In genomic region chr1:3732747-3733602, GRCh38 we compare ENCODE assay signal across 2 cellular contexts.
TF ChIP-seq lines count a peak whose summit lies in the region.

No MANE protein-coding gene starts in this region.

TF ChIP-seq in endothelial cell of umbilical vein, 7 proteins besides CTCF, POLR2A, EP300 and RAD21:
- TF ChIP-seq GATA2 (IDR thresholded peaks at IDR 0.05; ENCODE audit: insufficient read depth, insufficient read length, low read depth, low read length) (no peak), FOS (IDR thresholded peaks at IDR 0.05; ENCODE audit: borderline replicate concordance, insufficient read depth, low read length) (no peak), EZH2 (IDR thresholded peaks at IDR 0.05; ENCODE audit: borderline replicate concordance, low read depth, low read length, severe bottlenecking) (peak; percentile 44), POLR2AphosphoS5 (IDR thresholded peaks at IDR 0.05; ENCODE audit: insufficient read depth, low read depth, low read length) (no peak), JUN (IDR thresholded peaks at IDR 0.05; ENCODE audit: borderline replicate concordance, insufficient read depth, insufficient read length, low read depth) (no peak), MYC (IDR thresholded peaks at IDR 0.05; ENCODE audit: low read depth, low read length) (no peak), MAX (IDR thresholded peaks at IDR 0.05; ENCODE audit: insufficient read depth, insufficient read length) (no peak)

TF ChIP-seq in HepG2, 621 proteins besides CTCF, POLR2A, EP300 and RAD21 (continues in another document):
- TF ChIP-seq YY1 (IDR thresholded peaks at IDR 0.05; ENCODE audit: insufficient read depth, insufficient replicate concordance, low read depth, low read length), result no peak
- no peak for TF ChIP-seq MTA1 (CRISPR knock-in tag; IDR thresholded peaks at IDR 0.05; ENCODE audit: borderline replicate concordance)
- TF ChIP-seq TEF (CRISPR knock-in tag; IDR thresholded peaks at IDR 0.05), result no peak
- TF ChIP-seq ETV6 (CRISPR knock-in tag; conservative IDR thresholded peaks at IDR 0.05), result no peak
- TF ChIP-seq ZFX (CRISPR knock-in tag; IDR thresholded peaks at IDR 0.05; ENCODE audit: low read depth), result peak; percentile 56
- TF ChIP-seq KMT2B (CRISPR knock-in tag; IDR thresholded peaks at IDR 0.05), result no peak
- TF ChIP-seq ZNF207 (IDR thresholded peaks at IDR 0.05; ENCODE audit: borderline replicate concordance), result no peak
- TF ChIP-seq ZBTB26 (CRISPR knock-in tag; IDR thresholded peaks at IDR 0.05; ENCODE audit: borderline replicate concordance), result no peak
- no peak for TF ChIP-seq SOX6 (IDR thresholded peaks at IDR 0.05)
- no peak; the same call in 1 of the 2 replicates for TF ChIP-seq SOX6 (CRISPR knock-in tag; IDR thresholded peaks at IDR 0.05)
- no peak for TF ChIP-seq ZBTB10 (CRISPR knock-in tag; IDR thresholded peaks at IDR 0.05; ENCODE audit: borderline replicate concordance)
- TF ChIP-seq NCOR1 (IDR thresholded peaks at IDR 0.05; ENCODE audit: borderline replicate concordance, low read length), result no peak
- TF ChIP-seq ZNF513 (CRISPR knock-in tag; conservative IDR thresholded peaks at IDR 0.05), result no peak
- TF ChIP-seq ZNF24 (IDR thresholded peaks at IDR 0.05), result no peak
- TF ChIP-seq NCOA1 (CRISPR knock-in tag; IDR thresholded peaks at IDR 0.05), result 0 out of 2 replicates have a peak, but pooled peaks have one; percentile 49
- no peak for TF ChIP-seq KAT2B (IDR thresholded peaks at IDR 0.05; ENCODE audit: borderline replicate concordance, low read depth, low read length)
- no peak for TF ChIP-seq LCORL (IDR thresholded peaks at IDR 0.05)
- no peak for TF ChIP-seq LCORL (CRISPR knock-in tag; IDR thresholded peaks at IDR 0.05)
- 0 out of 2 replicates have a peak, but pooled peaks have one; percentile 48 for TF ChIP-seq KDM2A (CRISPR knock-in tag; IDR thresholded peaks at IDR 0.05; ENCODE audit: borderline replicate concordance, low read depth)
- TF ChIP-seq PRDM15 (CRISPR knock-in tag; IDR thresholded peaks at IDR 0.05), result no peak
- TF ChIP-seq ZNF253 (CRISPR knock-in tag; IDR thresholded peaks at IDR 0.05; ENCODE audit: borderline replicate concordance), result no peak
- TF ChIP-seq TEAD3 (CRISPR knock-in tag; optimal IDR thresholded peaks at IDR 0.05; ENCODE audit: borderline replicate concordance), result no peak
- TF ChIP-seq PBX3 (CRISPR knock-in tag; IDR thresholded peaks at IDR 0.05; ENCODE audit: borderline replicate concordance), result no peak
- TF ChIP-seq MTF1 (CRISPR knock-in tag; IDR thresholded peaks at IDR 0.05), result no peak
- TF ChIP-seq SSRP1 (CRISPR knock-in tag; IDR thresholded peaks at IDR 0.05), result no peak
- TF ChIP-seq ZNF512B (CRISPR knock-in tag; IDR thresholded peaks at IDR 0.05; ENCODE audit: borderline replicate concordance), result no peak
- peak; percentile 9; the same call in 1 of the 2 replicates for TF ChIP-seq ZNF768 (CRISPR knock-in tag; IDR thresholded peaks at IDR 0.05)
- no peak for TF ChIP-seq ZXDC (CRISPR knock-in tag; IDR thresholded peaks at IDR 0.05)
- TF ChIP-seq CSRNP2 (CRISPR knock-in tag; conservative IDR thresholded peaks at IDR 0.05; ENCODE audit: low read depth), result no peak
